Comparison of ENCODE assay signal across 8 cellular contexts in genomic region chr9:131125288-131126058, GRCh38. TPM values are rescaled to one million over a fixed set of nuclear protein-coding genes. Genes with fewer than 3 reads are reported as not detected.
DNase-seq lines count a peak whose midpoint lies in the region; ATAC-seq and TF ChIP-seq lines count a peak whose summit lies in the region.

Gene NUP214 (plus strand): TSS chr9:131125586. CDS start chr9:131125705, 119 bp downstream.

- H3K4me3 Mint-ChIP-seq in activated naive CD4-positive, alpha-beta T cell treated with anti-CD3 and anti-CD28 coated beads, Interleukin-2, amount 50 U/mL, for 24 hours: peak within 1 kb of the TSS; percentile 99

- POLR2A ChIA-PET in SK-N-SH (lab: Yijun Ruan, JAX): interaction anchor here (0.6 to 1.4 kb wide), 8 partner anchors 8 to 248 kb away, joined by 3 to 13 read pairs (median 3); no protein-coding TSS in a partner anchor

- peaks cover 6% of the 10 kb centered on the region for H3F3A ChIP-seq in SK-N-SH (replicated peaks; ENCODE audit: insufficient read depth)

- peak within 1 kb of the TSS; percentile 99 for H2AFZ ChIP-seq in SK-N-SH (ENCODE audit: low read depth)

- peak within 1 kb of the TSS; percentile 93 for H3K4me2 ChIP-seq in SK-N-SH

- H3K4me1 Mint-ChIP-seq in activated naive CD4-positive, alpha-beta T cell treated with anti-CD3 and anti-CD28 coated beads, Interleukin-2, amount 50 U/mL, for 24 hours: peaks cover 27% of the 10 kb centered on the region

- no peak; a peak in 1 of 4 replicates for TF ChIP-seq EP300 in SK-N-SH (IDR thresholded peaks at IDR 0.05; ENCODE audit: borderline replicate concordance in 1 of 2, low read depth in 1 of 2, low read length in 1 of 2)
- no peak for TF ChIP-seq EP300 in suprapubic skin (IDR thresholded peaks at IDR 0.05)

- H3K4me3 ChIP-seq in SK-N-SH (ENCODE audit: low read depth in 2 of 2, low read length in 1 of 2) (peak within 1 kb of the TSS; percentile 85 to 92), suprapubic skin (peak within 1 kb of the TSS; percentile 81)

- H3K36me3 ChIP-seq in SK-N-SH (replicated peaks in 1 of 2; ENCODE audit: control insufficient read depth in 1 of 2, insufficient read depth in 2 of 2, low read length in 1 of 2) (peaks cover 21 to 35% of the 10 kb centered on the region in 2 experiments), suprapubic skin (peaks cover 30% of the 10 kb centered on the region)

- H3K27ac ChIP-seq in SK-N-SH (ENCODE audit: low read depth in 2 of 2, low read length in 1 of 2) (peak within 1 kb of the TSS; percentile 66 to 74), suprapubic skin (peak within 1 kb of the TSS; percentile 85)

- TF ChIP-seq CTCF in SK-N-SH (IDR thresholded peaks at IDR 0.05): no peak
- no peak for TF ChIP-seq CTCF in suprapubic skin (IDR thresholded peaks at IDR 0.05)

- peak; percentile 67 to 80 for TF ChIP-seq POLR2A in suprapubic skin (IDR thresholded peaks at IDR 0.05)

- H3K9me3 Mint-ChIP-seq in activated naive CD4-positive, alpha-beta T cell treated with anti-CD3 and anti-CD28 coated beads, Interleukin-2, amount 50 U/mL, for 24 hours: no peaks in the 10 kb centered on the region

- H3K4me1 ChIP-seq in SK-N-SH (ENCODE audit: control insufficient read depth in 1 of 2, insufficient read depth in 2 of 2, low read depth in 1 of 2, low read length in 1 of 2): peaks cover 10% of the 10 kb centered on the region in 2 experiments; a peak in 2 of 4 replicates
- H3K4me1 ChIP-seq in suprapubic skin: peaks cover 20% of the 10 kb centered on the region

- peak; percentile 85 for ATAC-seq in HG02571 (IDR thresholded peaks at IDR 0.05; ENCODE audit: unreplicated experiment)

- WGBS in SK-N-SH (ENCODE audit: low lambda C conversion rate): 2% methylated on average over 22 of the region's 61 CpGs
- WGBS in suprapubic skin: 1% methylated on average over 27 of the region's 61 CpGs

- peak within 1 kb of the TSS; percentile 99 for H3K27ac Mint-ChIP-seq in activated naive CD4-positive, alpha-beta T cell treated with anti-CD3 and anti-CD28 coated beads, Interleukin-2, amount 50 U/mL, for 24 hours

- no peaks in the 10 kb centered on the region for H3K9me2 ChIP-seq in SK-N-SH

- H3K79me2 ChIP-seq in SK-N-SH (ENCODE audit: insufficient read depth): peaks cover 43% of the 10 kb centered on the region

- H4K20me1 ChIP-seq in SK-N-SH (ENCODE audit: insufficient read depth): no peaks in the 10 kb centered on the region

- peak within 1 kb of the TSS; percentile 84 for H3K9ac ChIP-seq in SK-N-SH

- no peak for TF ChIP-seq RAD21 in SK-N-SH (IDR thresholded peaks at IDR 0.05; ENCODE audit: low read length)

- DNase-seq in GM04504 (ENCODE audit: low read depth) (peak; percentile 94), NCI-H1048 (lab: John Stamatoyannopoulos, UW) (peak; percentile 97), SK-N-SH (peak; percentile 98), globus pallidus (ENCODE audit: low spot score) (peak; percentile 97), nucleus accumbens (lab: John Stamatoyannopoulos, UW) (peak; percentile 75 to 100 (median 97)), suprapubic skin (ENCODE audit: low spot score in 2 of 2) (peak; percentile 99)

- H3K27me3 Mint-ChIP-seq in activated naive CD4-positive, alpha-beta T cell treated with anti-CD3 and anti-CD28 coated beads, Interleukin-2, amount 50 U/mL, for 24 hours: no peaks in the 10 kb centered on the region

- CTCF ChIA-PET in SK-N-SH (lab: Yijun Ruan, JAX): interaction anchor here (1.3 to 2.1 kb wide), 5 partner anchors 12 to 79 kb away, joined by 3 to 8 read pairs (median 5); no protein-coding TSS in a partner anchor

- H3K36me3 Mint-ChIP-seq in activated naive CD4-positive, alpha-beta T cell treated with anti-CD3 and anti-CD28 coated beads, Interleukin-2, amount 50 U/mL, for 24 hours: peaks cover 2% of the 10 kb centered on the region

- H3K27me3 ChIP-seq in SK-N-SH (ENCODE audit: insufficient read depth) (no peaks in the 10 kb centered on the region), suprapubic skin (no peaks in the 10 kb centered on the region)

- no peaks in the 10 kb centered on the region for H3K9me3 ChIP-seq in SK-N-SH
- no peaks in the 10 kb centered on the region for H3K9me3 ChIP-seq in suprapubic skin

TF ChIP-seq in SK-N-SH, 30 proteins besides CTCF, POLR2A, EP300 and RAD21 (continues in another document):
- peak; percentile 68; the same call in 1 of the 2 replicates for TF ChIP-seq YY1 (IDR thresholded peaks at IDR 0.05; ENCODE audit: low read depth)
- peak; percentile 80; the same call in 1 of the 2 replicates for TF ChIP-seq RFX5 (IDR thresholded peaks at IDR 0.05; ENCODE audit: low read length)
- TF ChIP-seq IRF3 (IDR thresholded peaks at IDR 0.05; ENCODE audit: low read depth, low read length): no peak
- TF ChIP-seq RCOR1 (IDR thresholded peaks at IDR 0.05; ENCODE audit: low read length): no peak
- TF ChIP-seq MAX (IDR thresholded peaks at IDR 0.05; ENCODE audit: low read depth): peak; percentile 91
- TF ChIP-seq PBX3 (IDR thresholded peaks at IDR 0.05): no peak
- no peak for TF ChIP-seq EZH2phosphoT487 (IDR thresholded peaks at IDR 0.05; ENCODE audit: borderline replicate concordance, low read depth)
- TF ChIP-seq TAF1 (IDR thresholded peaks at IDR 0.05; ENCODE audit: borderline replicate concordance, low read depth, low read length): peak; percentile 85; the same call in 1 of the 2 replicates
- peak; percentile 83; the same call in 1 of the 2 replicates for TF ChIP-seq SIN3A (IDR thresholded peaks at IDR 0.05; ENCODE audit: borderline replicate concordance, low read depth, low read length)
- peak; percentile 53; the same call in 1 of the 2 replicates for TF ChIP-seq NFIC (IDR thresholded peaks at IDR 0.05; ENCODE audit: borderline replicate concordance)
- TF ChIP-seq REST (IDR thresholded peaks at IDR 0.05; ENCODE audit: low read depth, low read length): no peak
- TF ChIP-seq POLR2AphosphoS5 (IDR thresholded peaks at IDR 0.05; ENCODE audit: low read depth, low read length): peak; percentile 94
- peak; percentile 95 for TF ChIP-seq ELF1 (IDR thresholded peaks at IDR 0.05)

RNA-seq across cellular contexts. Expression of gene NUP214, which starts in this region (rescaled TPM):
- polyA plus RNA-seq in SK-N-SH (2012; rRNA removed): 7.6 and 8.0 TPM in 2 replicates
- 3.6 and 4.9 TPM in 2 replicates for polyA plus RNA-seq in SK-N-SH (2012; cell fraction: cytosol; rRNA removed)
- 19.0 and 24.8 TPM in 2 replicates for polyA plus RNA-seq in SK-N-SH (2012; cell fraction: nucleus; rRNA removed)
- 100 to 1,000 TPM in 1 of 4 donors, 10 to 100 TPM in 3; 36.1 to 104 (median 69.6) TPM for total RNA-seq in suprapubic skin

Comparison
In these comparisons a context has a peak if more than half of its experiments do, and no peak if none do; other contexts are left out.
1. Peak in every context shown above with its lines: DNase-seq, ATAC-seq, H3K4me3 ChIP-seq and H3K27ac ChIP-seq.